In the genomic region with DNA sequence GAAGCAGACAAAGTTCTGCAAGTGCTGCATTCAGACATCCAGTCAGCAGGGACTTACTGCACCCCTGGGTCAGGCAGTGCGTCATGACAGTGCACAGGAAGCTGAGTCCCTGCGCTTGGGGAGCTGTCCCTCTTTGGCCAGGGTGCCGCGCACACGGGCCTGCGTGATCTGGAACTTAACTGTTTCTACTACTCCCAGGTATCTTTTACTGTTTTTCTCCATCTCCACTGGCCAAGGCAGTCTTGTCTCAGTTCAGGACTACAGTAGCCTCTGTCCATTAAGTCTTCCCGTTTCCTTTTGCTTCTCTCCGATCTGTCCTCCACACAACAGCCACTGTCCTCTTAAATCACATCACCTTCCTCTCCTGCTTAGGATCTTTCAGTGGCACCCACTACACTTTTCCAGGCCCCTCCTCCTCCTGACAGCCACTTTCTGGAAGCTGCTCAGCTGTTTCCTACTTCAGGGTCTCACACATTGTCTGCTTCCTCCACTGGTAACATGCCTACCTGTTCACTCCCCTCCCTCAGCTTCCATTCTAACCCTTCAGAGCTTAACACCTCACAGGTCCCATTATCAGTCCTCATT, we compare ENCODE assay signal across 2 cellular contexts.
A peak's percentile ranks its signal among the peaks of the same experiment; 100 is the strongest.
TF ChIP-seq lines count a peak whose summit lies in the region.

No MANE protein-coding gene starts in this region.

TF ChIP-seq in A549, 52 proteins besides CTCF, POLR2A, EP300 and RAD21 (continued from another document):
- TF ChIP-seq, protein P1, sequence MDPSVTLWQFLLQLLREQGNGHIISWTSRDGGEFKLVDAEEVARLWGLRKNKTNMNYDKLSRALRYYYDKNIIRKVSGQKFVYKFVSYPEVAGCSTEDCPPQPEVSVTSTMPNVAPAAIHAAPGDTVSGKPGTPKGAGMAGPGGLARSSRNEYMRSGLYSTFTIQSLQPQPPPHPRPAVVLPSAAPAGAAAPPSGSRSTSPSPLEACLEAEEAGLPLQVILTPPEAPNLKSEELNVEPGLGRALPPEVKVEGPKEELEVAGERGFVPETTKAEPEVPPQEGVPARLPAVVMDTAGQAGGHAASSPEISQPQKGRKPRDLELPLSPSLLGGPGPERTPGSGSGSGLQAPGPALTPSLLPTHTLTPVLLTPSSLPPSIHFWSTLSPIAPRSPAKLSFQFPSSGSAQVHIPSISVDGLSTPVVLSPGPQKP (IDR thresholded peaks at IDR 0.05; ENCODE audit: low read depth, low read length): no peak
- TF ChIP-seq, protein P2, sequence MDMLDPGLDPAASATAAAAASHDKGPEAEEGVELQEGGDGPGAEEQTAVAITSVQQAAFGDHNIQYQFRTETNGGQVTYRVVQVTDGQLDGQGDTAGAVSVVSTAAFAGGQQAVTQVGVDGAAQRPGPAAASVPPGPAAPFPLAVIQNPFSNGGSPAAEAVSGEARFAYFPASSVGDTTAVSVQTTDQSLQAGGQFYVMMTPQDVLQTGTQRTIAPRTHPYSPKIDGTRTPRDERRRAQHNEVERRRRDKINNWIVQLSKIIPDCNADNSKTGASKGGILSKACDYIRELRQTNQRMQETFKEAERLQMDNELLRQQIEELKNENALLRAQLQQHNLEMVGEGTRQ (IDR thresholded peaks at IDR 0.05): no peak
- TF ChIP-seq HOXA7 (CRISPR knock-in tag; IDR thresholded peaks at IDR 0.05): peak; percentile 87; the same call in 1 of the 2 replicates
- TF ChIP-seq, protein P3, sequence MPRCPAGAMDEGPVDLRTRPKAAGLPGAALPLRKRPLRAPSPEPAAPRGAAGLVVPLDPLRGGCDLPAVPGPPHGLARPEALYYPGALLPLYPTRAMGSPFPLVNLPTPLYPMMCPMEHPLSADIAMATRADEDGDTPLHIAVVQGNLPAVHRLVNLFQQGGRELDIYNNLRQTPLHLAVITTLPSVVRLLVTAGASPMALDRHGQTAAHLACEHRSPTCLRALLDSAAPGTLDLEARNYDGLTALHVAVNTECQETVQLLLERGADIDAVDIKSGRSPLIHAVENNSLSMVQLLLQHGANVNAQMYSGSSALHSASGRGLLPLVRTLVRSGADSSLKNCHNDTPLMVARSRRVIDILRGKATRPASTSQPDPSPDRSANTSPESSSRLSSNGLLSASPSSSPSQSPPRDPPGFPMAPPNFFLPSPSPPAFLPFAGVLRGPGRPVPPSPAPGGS (IDR thresholded peaks at IDR 0.05): no peak
- no peak for TF ChIP-seq PHF8 (IDR thresholded peaks at IDR 0.05; ENCODE audit: borderline replicate concordance, low read depth)
- no peak for TF ChIP-seq ZFP36 (IDR thresholded peaks at IDR 0.05; ENCODE audit: borderline replicate concordance, partially characterized antibody)
- TF ChIP-seq ZC3H11A (IDR thresholded peaks at IDR 0.05): no peak
- TF ChIP-seq, protein P4, sequence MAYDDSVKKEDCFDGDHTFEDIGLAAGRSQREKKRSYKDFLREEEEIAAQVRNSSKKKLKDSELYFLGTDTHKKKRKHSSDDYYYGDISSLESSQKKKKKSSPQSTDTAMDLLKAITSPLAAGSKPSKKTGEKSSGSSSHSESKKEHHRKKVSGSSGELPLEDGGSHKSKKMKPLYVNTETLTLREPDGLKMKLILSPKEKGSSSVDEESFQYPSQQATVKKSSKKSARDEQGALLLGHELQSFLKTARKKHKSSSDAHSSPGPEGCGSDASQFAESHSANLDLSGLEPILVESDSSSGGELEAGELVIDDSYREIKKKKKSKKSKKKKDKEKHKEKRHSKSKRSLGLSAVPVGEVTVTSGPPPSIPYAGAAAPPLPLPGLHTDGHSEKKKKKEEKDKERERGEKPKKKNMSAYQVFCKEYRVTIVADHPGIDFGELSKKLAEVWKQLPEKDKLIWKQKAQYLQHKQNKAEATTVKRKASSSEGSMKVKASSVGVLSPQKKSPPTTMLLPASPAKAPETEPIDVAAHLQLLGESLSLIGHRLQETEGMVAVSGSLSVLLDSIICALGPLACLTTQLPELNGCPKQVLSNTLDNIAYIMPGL (CRISPR knock-in tag; IDR thresholded peaks at IDR 0.05; ENCODE audit: borderline replicate concordance): 0 out of 2 replicates have a peak, but pooled peaks have one; percentile 26
- no peak for TF ChIP-seq FOXS1 (CRISPR knock-in tag; IDR thresholded peaks at IDR 0.05)
- no peak for TF ChIP-seq HDAC2 (IDR thresholded peaks at IDR 0.05)
- no peak for TF ChIP-seq RFX5 (IDR thresholded peaks at IDR 0.05)
- no peak for TF ChIP-seq GATA3 (IDR thresholded peaks at IDR 0.05; ENCODE audit: borderline replicate concordance)
- TF ChIP-seq, protein P5, sequence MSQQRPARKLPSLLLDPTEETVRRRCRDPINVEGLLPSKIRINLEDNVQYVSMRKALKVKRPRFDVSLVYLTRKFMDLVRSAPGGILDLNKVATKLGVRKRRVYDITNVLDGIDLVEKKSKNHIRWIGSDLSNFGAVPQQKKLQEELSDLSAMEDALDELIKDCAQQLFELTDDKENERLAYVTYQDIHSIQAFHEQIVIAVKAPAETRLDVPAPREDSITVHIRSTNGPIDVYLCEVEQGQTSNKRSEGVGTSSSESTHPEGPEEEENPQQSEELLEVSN (IDR thresholded peaks at IDR 0.05; ENCODE audit: borderline replicate concordance, low read depth): no peak
- no peak for TF ChIP-seq HEYL (CRISPR knock-in tag; IDR thresholded peaks at IDR 0.05)
- TF ChIP-seq, protein P6, sequence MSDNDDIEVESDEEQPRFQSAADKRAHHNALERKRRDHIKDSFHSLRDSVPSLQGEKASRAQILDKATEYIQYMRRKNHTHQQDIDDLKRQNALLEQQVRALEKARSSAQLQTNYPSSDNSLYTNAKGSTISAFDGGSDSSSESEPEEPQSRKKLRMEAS (IDR thresholded peaks at IDR 0.05): no peak
- peak; percentile 86; the same call in 1 of the 2 replicates for TF ChIP-seq FOSB (CRISPR knock-in tag; IDR thresholded peaks at IDR 0.05)
- TF ChIP-seq MYC (IDR thresholded peaks at IDR 0.05; ENCODE audit: borderline replicate concordance, low read length): no peak
- TF ChIP-seq KDM1A (IDR thresholded peaks at IDR 0.05; ENCODE audit: low read depth): no peak

TF ChIP-seq in liver, 16 proteins besides CTCF, POLR2A, EP300 and RAD21 (continued from another document):
- TF ChIP-seq, protein P7, sequence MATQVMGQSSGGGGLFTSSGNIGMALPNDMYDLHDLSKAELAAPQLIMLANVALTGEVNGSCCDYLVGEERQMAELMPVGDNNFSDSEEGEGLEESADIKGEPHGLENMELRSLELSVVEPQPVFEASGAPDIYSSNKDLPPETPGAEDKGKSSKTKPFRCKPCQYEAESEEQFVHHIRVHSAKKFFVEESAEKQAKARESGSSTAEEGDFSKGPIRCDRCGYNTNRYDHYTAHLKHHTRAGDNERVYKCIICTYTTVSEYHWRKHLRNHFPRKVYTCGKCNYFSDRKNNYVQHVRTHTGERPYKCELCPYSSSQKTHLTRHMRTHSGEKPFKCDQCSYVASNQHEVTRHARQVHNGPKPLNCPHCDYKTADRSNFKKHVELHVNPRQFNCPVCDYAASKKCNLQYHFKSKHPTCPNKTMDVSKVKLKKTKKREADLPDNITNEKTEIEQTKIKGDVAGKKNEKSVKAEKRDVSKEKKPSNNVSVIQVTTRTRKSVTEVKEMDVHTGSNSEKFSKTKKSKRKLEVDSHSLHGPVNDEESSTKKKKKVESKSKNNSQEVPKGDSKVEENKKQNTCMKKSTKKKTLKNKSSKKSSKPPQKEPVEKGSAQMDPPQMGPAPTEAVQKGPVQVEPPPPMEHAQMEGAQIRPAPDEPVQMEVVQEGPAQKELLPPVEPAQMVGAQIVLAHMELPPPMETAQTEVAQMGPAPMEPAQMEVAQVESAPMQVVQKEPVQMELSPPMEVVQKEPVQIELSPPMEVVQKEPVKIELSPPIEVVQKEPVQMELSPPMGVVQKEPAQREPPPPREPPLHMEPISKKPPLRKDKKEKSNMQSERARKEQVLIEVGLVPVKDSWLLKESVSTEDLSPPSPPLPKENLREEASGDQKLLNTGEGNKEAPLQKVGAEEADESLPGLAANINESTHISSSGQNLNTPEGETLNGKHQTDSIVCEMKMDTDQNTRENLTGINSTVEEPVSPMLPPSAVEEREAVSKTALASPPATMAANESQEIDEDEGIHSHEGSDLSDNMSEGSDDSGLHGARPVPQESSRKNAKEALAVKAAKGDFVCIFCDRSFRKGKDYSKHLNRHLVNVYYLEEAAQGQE (IDR thresholded peaks at IDR 0.05): peak; percentile 17
- TF ChIP-seq EGR1 (IDR thresholded peaks at IDR 0.05; ENCODE audit: low read depth in 2 of 2) (peak in 1 of 2 donors; percentile 27), TAF1 (conservative IDR thresholded peaks at IDR 0.05) (no peak)
- TF ChIP-seq, protein P8, sequence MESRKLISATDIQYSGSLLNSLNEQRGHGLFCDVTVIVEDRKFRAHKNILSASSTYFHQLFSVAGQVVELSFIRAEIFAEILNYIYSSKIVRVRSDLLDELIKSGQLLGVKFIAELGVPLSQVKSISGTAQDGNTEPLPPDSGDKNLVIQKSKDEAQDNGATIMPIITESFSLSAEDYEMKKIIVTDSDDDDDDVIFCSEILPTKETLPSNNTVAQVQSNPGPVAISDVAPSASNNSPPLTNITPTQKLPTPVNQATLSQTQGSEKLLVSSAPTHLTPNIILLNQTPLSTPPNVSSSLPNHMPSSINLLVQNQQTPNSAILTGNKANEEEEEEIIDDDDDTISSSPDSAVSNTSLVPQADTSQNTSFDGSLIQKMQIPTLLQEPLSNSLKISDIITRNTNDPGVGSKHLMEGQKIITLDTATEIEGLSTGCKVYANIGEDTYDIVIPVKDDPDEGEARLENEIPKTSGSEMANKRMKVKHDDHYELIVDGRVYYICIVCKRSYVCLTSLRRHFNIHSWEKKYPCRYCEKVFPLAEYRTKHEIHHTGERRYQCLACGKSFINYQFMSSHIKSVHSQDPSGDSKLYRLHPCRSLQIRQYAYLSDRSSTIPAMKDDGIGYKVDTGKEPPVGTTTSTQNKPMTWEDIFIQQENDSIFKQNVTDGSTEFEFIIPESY (IDR thresholded peaks at IDR 0.05): no peak
